ENCODE assay signal across 1 cellular context in the genomic region with DNA sequence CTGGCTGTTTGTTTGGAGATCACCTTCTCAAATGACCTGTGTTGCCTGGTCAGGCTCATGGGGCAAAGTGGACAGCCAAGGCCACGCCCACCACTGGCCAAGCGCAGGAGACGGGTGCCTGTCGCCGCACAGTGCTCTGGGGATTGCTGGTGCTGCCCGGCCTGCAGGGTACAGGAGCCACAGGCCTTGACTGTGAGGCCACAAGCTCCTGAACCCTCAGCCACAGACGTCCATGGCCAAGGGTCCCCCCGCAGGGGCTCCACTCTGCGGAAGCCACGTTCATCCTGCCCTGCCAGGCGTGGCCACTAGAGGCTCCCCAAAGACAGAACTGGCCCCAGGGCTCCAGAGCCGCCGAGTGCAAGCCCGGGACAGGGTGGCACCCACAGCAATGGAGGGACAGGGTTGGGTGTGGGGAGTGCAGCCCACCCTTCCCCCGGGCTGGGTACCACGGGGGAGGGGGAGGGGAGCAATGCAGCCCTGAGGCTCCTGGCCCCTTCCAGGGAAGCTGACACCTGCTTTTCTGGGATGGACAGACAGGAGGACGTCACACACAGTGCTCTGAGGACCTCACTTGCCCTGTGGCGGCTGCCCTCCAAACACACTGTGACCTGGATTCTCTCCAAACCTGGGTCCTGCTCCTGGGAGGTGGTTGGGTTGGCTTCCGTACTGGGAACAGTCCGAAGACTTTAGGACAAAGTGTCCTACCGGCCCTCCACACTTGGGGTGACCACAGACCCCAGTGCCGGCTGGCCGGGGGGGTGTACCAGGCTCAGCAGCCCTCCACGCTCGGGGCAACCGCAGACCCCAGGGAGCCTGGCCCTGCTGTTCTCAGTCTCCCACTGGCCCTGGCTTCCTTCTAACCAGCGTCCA.
TF ChIP-seq lines count a peak whose summit lies in the region.

No MANE protein-coding gene starts in this region.

TF ChIP-seq in HEK293, 187 proteins besides CTCF, POLR2A, EP300 and RAD21 (continued from another document):
- TF ChIP-seq ZNF248 (tag by site-specific recombination; IDR thresholded peaks at IDR 0.05) (no peak), ZNF324 (tag by site-specific recombination; IDR thresholded peaks at IDR 0.05) (no peak), ZNF707 (tag by site-specific recombination; IDR thresholded peaks at IDR 0.05) (no peak), ZNF214 (tag by site-specific recombination; IDR thresholded peaks at IDR 0.05; ENCODE audit: borderline replicate concordance) (no peak)
- TF ChIP-seq, protein P1, sequence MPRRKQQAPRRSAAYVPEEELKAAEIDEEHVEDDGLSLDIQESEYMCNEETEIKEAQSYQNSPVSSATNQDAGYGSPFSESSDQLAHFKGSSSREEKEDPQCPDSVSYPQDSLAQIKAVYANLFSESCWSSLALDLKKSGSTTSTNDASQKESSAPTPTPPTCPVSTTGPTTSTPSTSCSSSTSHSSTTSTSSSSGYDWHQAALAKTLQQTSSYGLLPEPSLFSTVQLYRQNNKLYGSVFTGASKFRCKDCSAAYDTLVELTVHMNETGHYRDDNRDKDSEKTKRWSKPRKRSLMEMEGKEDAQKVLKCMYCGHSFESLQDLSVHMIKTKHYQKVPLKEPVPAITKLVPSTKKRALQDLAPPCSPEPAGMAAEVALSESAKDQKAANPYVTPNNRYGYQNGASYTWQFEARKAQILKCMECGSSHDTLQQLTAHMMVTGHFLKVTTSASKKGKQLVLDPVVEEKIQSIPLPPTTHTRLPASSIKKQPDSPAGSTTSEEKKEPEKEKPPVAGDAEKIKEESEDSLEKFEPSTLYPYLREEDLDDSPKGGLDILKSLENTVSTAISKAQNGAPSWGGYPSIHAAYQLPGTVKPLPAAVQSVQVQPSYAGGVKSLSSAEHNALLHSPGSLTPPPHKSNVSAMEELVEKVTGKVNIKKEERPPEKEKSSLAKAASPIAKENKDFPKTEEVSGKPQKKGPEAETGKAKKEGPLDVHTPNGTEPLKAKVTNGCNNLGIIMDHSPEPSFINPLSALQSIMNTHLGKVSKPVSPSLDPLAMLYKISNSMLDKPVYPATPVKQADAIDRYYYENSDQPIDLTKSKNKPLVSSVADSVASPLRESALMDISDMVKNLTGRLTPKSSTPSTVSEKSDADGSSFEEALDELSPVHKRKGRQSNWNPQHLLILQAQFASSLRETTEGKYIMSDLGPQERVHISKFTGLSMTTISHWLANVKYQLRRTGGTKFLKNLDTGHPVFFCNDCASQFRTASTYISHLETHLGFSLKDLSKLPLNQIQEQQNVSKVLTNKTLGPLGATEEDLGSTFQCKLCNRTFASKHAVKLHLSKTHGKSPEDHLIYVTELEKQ (tag by site-specific recombination; IDR thresholded peaks at IDR 0.05; ENCODE audit: borderline replicate concordance): no peak
